ENCODE assay signal across 9 cellular contexts in genomic region chr7:129778770-129779601, GRCh38.
A peak's percentile ranks its signal among the peaks of the same experiment; 100 is the strongest.
DNase-seq lines count a peak whose midpoint lies in the region; ATAC-seq lines count a peak whose summit lies in the region.
"Had no signal": no experiment of that assay in that cellular context is flagged by ENCODE, and none has a peak within 500 bp of the region (broad histone marks: within the 10 kb centered on the region; RNA-seq: fewer than 3 reads in every experiment).

No MANE protein-coding gene starts in this region.

- H3K4me3 Mint-ChIP-seq in T-helper 1 cell treated with Interleukin-12 subunit alpha and Interleukin-12 subunit beta and Interleukin-4 antibody, amounts not matched to agents 30 μg/mL and 1 μg/mL, for 36 hours: peak overlapping the region; percentile 17
- peak overlapping the region; percentile 20 to 72 for H3K4me3 Mint-ChIP-seq in effector memory CD8-positive, alpha-beta T cell

- H3K27me3 Mint-ChIP-seq in T-helper 1 cell treated with Interleukin-12 subunit alpha and Interleukin-12 subunit beta and Interleukin-4 antibody, amounts not matched to agents 30 μg/mL and 1 μg/mL, for 36 hours (ENCODE audit: low read depth): peaks cover 58% of the 10 kb centered on the region
- H3K27me3 Mint-ChIP-seq in effector memory CD8-positive, alpha-beta T cell: peaks cover 45 to 67% of the 10 kb centered on the region in 2 donors

- no peaks in the 10 kb centered on the region for H3K9me3 Mint-ChIP-seq in T-helper 1 cell treated with Interleukin-12 subunit alpha and Interleukin-12 subunit beta and Interleukin-4 antibody, amounts not matched to agents 30 μg/mL and 1 μg/mL, for 36 hours
- H3K9me3 Mint-ChIP-seq in effector memory CD8-positive, alpha-beta T cell: no peaks in the 10 kb centered on the region

- H3K27ac Mint-ChIP-seq in T-helper 1 cell treated with Interleukin-12 subunit alpha and Interleukin-12 subunit beta and Interleukin-4 antibody, amounts not matched to agents 30 μg/mL and 1 μg/mL, for 36 hours: no peak overlapping the region
- H3K27ac Mint-ChIP-seq in effector memory CD8-positive, alpha-beta T cell: no peak overlapping the region

- H3K4me1 Mint-ChIP-seq in T-helper 1 cell treated with Interleukin-12 subunit alpha and Interleukin-12 subunit beta and Interleukin-4 antibody, amounts not matched to agents 30 μg/mL and 1 μg/mL, for 36 hours (ENCODE audit: low read depth): peaks cover 17% of the 10 kb centered on the region
- H3K4me1 Mint-ChIP-seq in effector memory CD8-positive, alpha-beta T cell (ENCODE audit: low read depth in 2 of 2): peaks cover 22% of the 10 kb centered on the region in 2 donors

- H3K36me3 Mint-ChIP-seq in T-helper 1 cell treated with Interleukin-12 subunit alpha and Interleukin-12 subunit beta and Interleukin-4 antibody, amounts not matched to agents 30 μg/mL and 1 μg/mL, for 36 hours (ENCODE audit: low read depth): peaks cover 3% of the 10 kb centered on the region
- H3K36me3 Mint-ChIP-seq in effector memory CD8-positive, alpha-beta T cell (ENCODE audit: insufficient read depth): peaks cover 4% of the 10 kb centered on the region

- no peak for ATAC-seq in effector memory CD8-positive, alpha-beta T cell (replicated peaks)
- no peak for ATAC-seq in GM18873 (IDR thresholded peaks at IDR 0.05; ENCODE audit: low FRiP score, unreplicated experiment)

- DNase-seq in T-helper 1 cell (no peak), NCI-H748 (lab: John Stamatoyannopoulos, UW; ENCODE audit: unreplicated experiment) (peak; percentile 62), retina (peak; percentile 54), nucleus accumbens (lab: John Stamatoyannopoulos, UW) (no peak), GM03348 (ENCODE audit: low spot score) (no peak)
- DNase-seq in effector memory CD8-positive, alpha-beta T cell: no peak
- DNase-seq: DND-41 had no signal

Comparison
In these comparisons a context has a peak if more than half of its experiments do, and no peak if none do; other contexts are left out.
1. DNase-seq: peak in NCI-H748 (single experiment) and retina (single experiment); none in T-helper 1 cell (0 of 5), effector memory CD8-positive, alpha-beta T cell (0 of 3), nucleus accumbens (0 of 56) and GM03348 (single experiment).